Comparison of ENCODE assay signal across 14 cellular contexts in the genomic region with DNA sequence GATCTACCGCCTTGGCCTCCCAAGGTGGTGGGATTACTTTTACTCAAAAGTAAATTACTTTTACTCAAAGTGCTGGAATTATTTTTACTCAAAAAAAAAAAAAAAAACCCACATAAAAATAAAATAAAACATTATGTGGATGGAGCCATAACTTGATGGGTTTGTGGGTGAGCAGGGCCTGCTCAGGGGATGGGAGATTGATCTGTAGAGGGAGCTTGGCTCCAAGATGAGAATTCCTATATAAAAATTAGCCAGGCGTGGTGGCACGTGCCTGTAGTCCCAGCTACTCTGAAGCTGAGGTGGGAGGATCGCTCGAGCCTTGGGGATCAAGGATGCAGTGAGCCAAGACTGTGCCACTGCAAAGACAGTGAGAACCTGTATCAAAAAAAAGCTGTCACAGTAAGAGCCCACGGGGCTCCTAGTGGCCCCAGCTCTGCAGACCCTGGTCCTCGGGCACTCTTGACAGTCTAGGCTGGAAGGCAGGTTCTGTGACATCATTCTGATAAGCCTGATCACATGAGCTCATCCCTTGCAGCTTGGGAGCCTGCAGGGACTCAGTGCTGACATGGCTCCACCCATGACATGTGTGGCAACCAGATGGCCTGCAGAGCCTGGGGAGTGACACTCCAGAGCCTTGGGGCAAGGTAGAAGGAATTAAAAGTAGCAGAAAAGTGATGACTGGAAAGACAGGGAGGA. TPM values are rescaled to one million over a fixed set of nuclear protein-coding genes. Genes with fewer than 3 reads are reported as not detected.
DNase-seq lines count a peak whose midpoint lies in the region; ATAC-seq, FAIRE-seq and TF ChIP-seq lines count a peak whose summit lies in the region.
"Had no signal": no experiment of that assay in that cellular context is flagged by ENCODE, and none has a peak within 500 bp of the region (broad histone marks: within the 10 kb centered on the region; RNA-seq: fewer than 3 reads in every experiment).

No MANE protein-coding gene starts in this region.

- BruUV-seq in K562 (replicated peaks; lab: Mats Ljungman, UMichigan) = no TSS peak

- peaks cover 75% of the 10 kb centered on the region for H3K79me2 ChIP-seq in K562 (ENCODE audit: control insufficient read depth, insufficient read depth, low read length)

- peaks cover 25 to 50% of the 10 kb centered on the region in 2 experiments for H3K4me1 ChIP-seq in K562 (replicated peaks in 1 of 2; ENCODE audit: control insufficient read depth in 2 of 2, insufficient read depth in 2 of 2, low read length in 2 of 2)
- H3K4me1 ChIP-seq in mucosa of descending colon (ENCODE audit: low read depth) = peaks cover 2% of the 10 kb centered on the region

- H3K9me3 ChIP-seq in K562 (replicated peaks; ENCODE audit: control insufficient read depth, insufficient read depth, low read depth, low read length) = no peaks in the 10 kb centered on the region
- no peaks in the 10 kb centered on the region for H3K9me3 ChIP-seq in mucosa of descending colon
- H3K9me3 ChIP-seq: upper lobe of left lung had no signal

- peak; percentile 98 for FAIRE-seq in K562 (lab: Jason Lieb, UNC)

- DNase-seq in ELR (ENCODE audit: low read depth) (peak; percentile 37), NB4 (ENCODE audit: low read depth) (peak; percentile 57), K562 (ENCODE audit: extremely low read depth in 1 of 4, low spot score in 3 of 4) (peak; percentile 67 to 89 (median 80)), mucosa of descending colon (peak in 1 of 3 donors; percentile 44), NCI-H1436 treated with DMSO at 0.1 percent for 48 hours (lab: John Stamatoyannopoulos, UW) (no peak)
- DNase-seq: activated CD4-positive, alpha-beta memory T cell treated with anti-CD3 and anti-CD28 coated beads, Interleukin-2, amount 10 ng/mL, durations not matched to agents 7 days and 5 days; DMS153; kidney glomerular epithelial cell; NCI-H2081 treated with DMSO at 0.1 percent for 48 hours; upper lobe of left lung had no signal

- WGBS in K562 (ENCODE audit: insufficient coverage, low coverage, missing lambda C conversion rate) = 57% methylated on average over 7 of the region's 7 CpGs

- intact Hi-C loops in K562 (cut with micrococcal nuclease) (loop anchor here (1.0 to 5.0 kb wide), 2 partner anchors 32 to 126 kb away; partner anchors contain the start of genes COG4 and SF3B3), mucosa of descending colon (cut with DNase I, micrococcal nuclease) (loop anchor here (10.0 kb wide), 2 partner anchors 58 to 68 kb away; partner anchors contain the start of gene FCSK (in 1 of the 2))

- H3K27ac ChIP-seq in K562 (ENCODE audit: extremely low read depth, low read depth, low read length) = peak overlapping the region; percentile 1; the same call in 1 of the 3 replicates
- H3K27ac ChIP-seq: parathyroid adenoma had no signal

- TF ChIP-seq CTCF in NB4 (IDR thresholded peaks at IDR 0.05; ENCODE audit: low read depth, low read length) (no peak), K562 (IDR thresholded peaks at IDR 0.05 in 2 of 3, conservative IDR thresholded peaks at IDR 0.05 in 1 of 3; ENCODE audit: insufficient read depth in 2 of 3, low read depth in 1 of 3, low read length in 3 of 3) (0 out of 6 replicates have a peak, but pooled peaks of 1 of the 3 experiments have one; percentile 4), mucosa of descending colon (IDR thresholded peaks at IDR 0.05) (no peak)

- ATAC-seq in K562 = peak; percentile 90
- ATAC-seq in mucosa of descending colon = peak; percentile 75
- ATAC-seq in GM18868 (IDR thresholded peaks at IDR 0.05; ENCODE audit: unreplicated experiment) = no peak
- ATAC-seq in HG03521 (IDR thresholded peaks at IDR 0.05; ENCODE audit: unreplicated experiment) = no peak
- ATAC-seq in GM19035 (IDR thresholded peaks at IDR 0.05; ENCODE audit: unreplicated experiment) = no peak

- TF ChIP-seq EP300 in K562 (IDR thresholded peaks at IDR 0.05; ENCODE audit: low read length) = peak; percentile 46; the same call in 1 of the 2 replicates

- CTCF ChIA-PET in K562 (lab: Yijun Ruan, JAX; ENCODE audit: low intra/inter-chr PET ratio) = interaction anchor here (0.8 to 2.7 kb wide), 4 partner anchors 58 to 375 kb away, joined by 4 to 15 read pairs (median 10); partner anchors contain the start of gene FCSK

- H3K9me1 ChIP-seq in K562 (ENCODE audit: control insufficient read depth, insufficient read depth, low read length) = peaks cover 6% of the 10 kb centered on the region

- peak overlapping the region in 1 of 2 experiments; percentile 39; a peak in 1 of 4 replicates for H3K9ac ChIP-seq in K562 (ENCODE audit: insufficient read depth in 1 of 2, low read depth in 2 of 2, low read length in 2 of 2)
- H3K9ac ChIP-seq: parathyroid adenoma had no signal

- in situ Hi-C loops in K562 (cut with MboI) = loop anchor here (10.0 kb wide), 1 partner anchor 68 kb away; no protein-coding TSS in a partner anchor

- TF ChIP-seq POLR2A in NB4 (IDR thresholded peaks at IDR 0.05; ENCODE audit: extremely low read depth, insufficient read length) (no peak), K562 (conservative IDR thresholded peaks at IDR 0.05) (no peak)

- peaks cover 19% of the 10 kb centered on the region; the same call in 1 of the 2 replicates for H4K20me1 ChIP-seq in K562 (replicated peaks; ENCODE audit: control insufficient read depth, insufficient read depth, low read length)

- H3K36me3 ChIP-seq in K562 (ENCODE audit: control insufficient read depth, insufficient read depth, low read length) (peaks cover 94% of the 10 kb centered on the region), mucosa of descending colon (ENCODE audit: low read depth) (no peaks in the 10 kb centered on the region)

- H3K4me2 ChIP-seq in K562 (ENCODE audit: insufficient read depth, low read length) = no peak overlapping the region

- H3K4me3 ChIP-seq in NB4 (ENCODE audit: low read depth, low read length) (no peak overlapping the region), K562 (no peak overlapping the region), mucosa of descending colon (no peak overlapping the region)
- H3K4me3 ChIP-seq: upper lobe of left lung had no signal

- POLR2A ChIA-PET in K562 (lab: Yijun Ruan, JAX) = interaction anchor here (0.6 to 2.2 kb wide), 7 partner anchors 9 to 625 kb away, joined by 3 to 14 read pairs (median 5); no protein-coding TSS in a partner anchor

- no peak overlapping the region for H2AFZ ChIP-seq in K562 (ENCODE audit: low read depth, low read length)
- H2AFZ ChIP-seq: parathyroid adenoma had no signal

- TF ChIP-seq RAD21 in K562 (CRISPR knock-in tag; conservative IDR thresholded peaks at IDR 0.05 in 1 of 2, IDR thresholded peaks at IDR 0.05 in 1 of 2) = peak; percentile 12 to 26; a peak in 1 of 4 replicates

- no peaks in the 10 kb centered on the region for H3K27me3 ChIP-seq in K562 (ENCODE audit: control insufficient read depth in 2 of 2, insufficient read depth in 2 of 2, low read length in 2 of 2)
- H3K27me3 ChIP-seq: upper lobe of left lung had no signal

RNA-seq across cellular contexts. Expression of gene ST3GAL2, which starts 42.5 kb away (rescaled TPM):
- 87.4 and 216 TPM in 2 replicates for total RNA-seq in K562 (2011; cell fraction: chromatin; rRNA removed; ENCODE audit: low replicate concordance)
- total RNA-seq in K562 (2011; cell fraction: nucleolus; rRNA removed) = 182 and 184 TPM in 2 replicates
- total RNA-seq in K562 (2011; cell fraction: nucleoplasm; rRNA removed) = 128 and 145 TPM in 2 replicates
- 75.5 and 95.5 TPM in 2 replicates for total RNA-seq in K562 (2014; rRNA removed)
- 23.7 and 31.8 TPM in 2 replicates for total RNA-seq in K562 (2014; rRNA removed; fragmentation: Illumina TruSeq; extraction: Trizol)
- total RNA-seq in K562 (2015; rRNA removed; fragmentation: Illumina TruSeq; extraction: Trizol) = 48.9 and 53.8 TPM in 2 replicates
- 98.9 and 108 TPM in 2 replicates for total RNA-seq in K562 (2021)
- 34.3 and 40.9 TPM in 2 replicates for polyA plus RNA-seq in K562 (2011; rRNA removed)
- 50.0 and 87.1 TPM in 2 replicates for polyA plus RNA-seq in K562 (2011; cell fraction: cytosol; rRNA removed)
- 25.8 and 38.5 TPM in 2 replicates for polyA plus RNA-seq in K562 (2011; cell fraction: nucleus; rRNA removed)
- 67.8 and 92.0 TPM in 2 replicates for polyA plus RNA-seq in K562 (2012)
- polyA plus RNA-seq in K562 (2014; fragmentation: Illumina TruSeq; extraction: Trizol) = 25.1 and 50.7 TPM in 2 replicates
- polyA plus RNA-seq in K562 (2014; fragmentation: Nextera tagmentation; extraction: Ambion mirVana) = 1 to 10 TPM; 1.5 to 2.4 TPM
- polyA plus RNA-seq in K562 (2014; rRNA removed) = 50.5 and 57.8 TPM in 2 replicates
- 57.6 and 96.4 TPM in 2 replicates for polyA minus RNA-seq in K562 (2011; rRNA and poly(A)+ RNA removed)
- 126 and 151 TPM in 2 replicates for polyA minus RNA-seq in K562 (2011; cell fraction: cytosol; rRNA and poly(A)+ RNA removed)
- polyA minus RNA-seq in K562 (2011; cell fraction: nucleus; rRNA and poly(A)+ RNA removed) = 24.9 and 34.4 TPM in 2 replicates
- 10 to 100 TPM in 1 of 3 donors, 1 to 10 TPM in 2; 4.2 to 22.4 (median 9.5) TPM for total RNA-seq in mucosa of descending colon

RNA-seq across cellular contexts. Expression of gene DDX19A, which starts 49.7 kb away (rescaled TPM):
- 122 and 174 TPM in 2 replicates for total RNA-seq in K562 (2011; cell fraction: chromatin; rRNA removed; ENCODE audit: low replicate concordance)
- total RNA-seq in K562 (2011; cell fraction: nucleolus; rRNA removed) = 95.5 and 98.1 TPM in 2 replicates
- 92.9 and 93.8 TPM in 2 replicates for total RNA-seq in K562 (2011; cell fraction: nucleoplasm; rRNA removed)
- total RNA-seq in K562 (2014; rRNA removed) = 65.6 and 77.8 TPM in 2 replicates
- 59.9 and 60.2 TPM in 2 replicates for total RNA-seq in K562 (2014; rRNA removed; fragmentation: Illumina TruSeq; extraction: Trizol)
- 65.4 and 68.5 TPM in 2 replicates for total RNA-seq in K562 (2015; rRNA removed; fragmentation: Illumina TruSeq; extraction: Trizol)
- total RNA-seq in K562 (2021) = 50.1 and 55.2 TPM in 2 replicates
- 49.3 and 71.7 TPM in 2 replicates for polyA plus RNA-seq in K562 (2011; rRNA removed)
- 39.4 and 43.8 TPM in 2 replicates for polyA plus RNA-seq in K562 (2011; cell fraction: cytosol; rRNA removed)
- 25.8 and 28.7 TPM in 2 replicates for polyA plus RNA-seq in K562 (2011; cell fraction: nucleus; rRNA removed)
- polyA plus RNA-seq in K562 (2012) = 31.1 and 46.3 TPM in 2 replicates
- polyA plus RNA-seq in K562 (2014; fragmentation: Illumina TruSeq; extraction: Trizol) = 82.2 and 95.9 TPM in 2 replicates
- polyA plus RNA-seq in K562 (2014; fragmentation: Nextera tagmentation; extraction: Ambion mirVana) = 10 to 100 TPM; 27.3 to 57.9 TPM
- polyA plus RNA-seq in K562 (2014; rRNA removed) = 66.4 and 74.9 TPM in 2 replicates
- 57.5 and 74.1 TPM in 2 replicates for polyA minus RNA-seq in K562 (2011; rRNA and poly(A)+ RNA removed)
- polyA minus RNA-seq in K562 (2011; cell fraction: cytosol; rRNA and poly(A)+ RNA removed) = 45.6 and 49.6 TPM in 2 replicates
- 29.6 and 42.8 TPM in 2 replicates for polyA minus RNA-seq in K562 (2011; cell fraction: nucleus; rRNA and poly(A)+ RNA removed)
- 10 to 100 TPM; 19.1 to 34.7 (median 21.4) TPM for total RNA-seq in mucosa of descending colon

RNA-seq across cellular contexts. Expression of gene FCSK, which starts 58.0 kb away (rescaled TPM):
- total RNA-seq in K562 (2011; cell fraction: chromatin; rRNA removed; ENCODE audit: low replicate concordance) = 66.2 and 212 TPM in 2 replicates
- total RNA-seq in K562 (2011; cell fraction: nucleolus; rRNA removed) = 117 and 131 TPM in 2 replicates
- total RNA-seq in K562 (2011; cell fraction: nucleoplasm; rRNA removed) = 80.1 and 84.7 TPM in 2 replicates
- total RNA-seq in K562 (2014; rRNA removed) (12.6 and 15.6 TPM in 2 replicates), K562 (2014; rRNA removed; fragmentation: Illumina TruSeq; extraction: Trizol) (4.7 and 6.9 TPM in 2 replicates), K562 (2015; rRNA removed; fragmentation: Illumina TruSeq; extraction: Trizol) (7.4 and 7.7 TPM in 2 replicates), K562 (2021) (18.6 and 19.0 TPM in 2 replicates), mucosa of descending colon (10 to 100 TPM; 30.1 to 47.4 (median 33.0) TPM)
- polyA plus RNA-seq in K562 (2011; rRNA removed) (13.5 and 22.6 TPM in 2 replicates), K562 (2014; fragmentation: Illumina TruSeq; extraction: Trizol) (8.3 and 9.1 TPM in 2 replicates), K562 (2014; fragmentation: Nextera tagmentation; extraction: Ambion mirVana) (1 to 10 TPM in 1 of 2 experiments, under 1 TPM in 1; 0.92 to 1.1 TPM), K562 (2014; rRNA removed) (15.1 and 19.9 TPM in 2 replicates)
- polyA plus RNA-seq in K562 (2011; cell fraction: cytosol; rRNA removed) = 16.3 and 19.3 TPM in 2 replicates
- polyA plus RNA-seq in K562 (2011; cell fraction: nucleus; rRNA removed) = 115 and 146 TPM in 2 replicates
- polyA plus RNA-seq in K562 (2012) = 10.0 and 16.5 TPM in 2 replicates
- polyA minus RNA-seq in K562 (2011; rRNA and poly(A)+ RNA removed) = 7.5 and 9.5 TPM in 2 replicates
- 8.0 and 12.0 TPM in 2 replicates for polyA minus RNA-seq in K562 (2011; cell fraction: cytosol; rRNA and poly(A)+ RNA removed)
- polyA minus RNA-seq in K562 (2011; cell fraction: nucleus; rRNA and poly(A)+ RNA removed) = 25.0 and 31.0 TPM in 2 replicates

Comparison
In these comparisons a context has a peak if more than half of its experiments do, and no peak if none do; other contexts are left out.
1. ATAC-seq: peak in K562 (single experiment) and mucosa of descending colon (single experiment); none in GM18868 (single experiment), HG03521 (single experiment) and GM19035 (single experiment).